ENCODE assay signal across 18 cellular contexts in genomic region chr3:16113704-16114103, GRCh38.
A peak's percentile ranks its signal among the peaks of the same experiment; 100 is the strongest.
DNase-seq lines count a peak whose midpoint lies in the region; ATAC-seq and TF ChIP-seq lines count a peak whose summit lies in the region.
"Had no signal": no experiment of that assay in that cellular context is flagged by ENCODE, and none has a peak within 500 bp of the region (broad histone marks: within the 10 kb centered on the region; RNA-seq: fewer than 3 reads in every experiment).

No MANE protein-coding gene starts in this region.

- intact Hi-C loops in heart left ventricle (cut with DNase I) = loop anchor here in 1 of 10 donors (5.0 to 10.0 kb wide), 2 partner anchors 51 to 61 kb away; partner anchors contain the start of gene GALNT15
- intact Hi-C loops in cardiac septum (cut with DNase I) = no loop called here
- intact Hi-C loops in naive thymus-derived CD4-positive, alpha-beta T cell (cut with micrococcal nuclease) = no loop called here

- H4K8ac ChIP-seq in neuronal stem cell (ENCODE audit: low read depth, low read length) = no peak overlapping the region

- CTCF ChIA-PET in naive thymus-derived CD4-positive, alpha-beta T cell (lab: Charles Lee) = no interaction called here
- CTCF ChIA-PET in activated CD8-positive, alpha-beta T cell treated with anti-CD3 and anti-CD28 coated beads, Interleukin-2, amount 10 ng/mL, durations not matched to agents 7 days and 5 days (lab: Charles Lee) = interaction anchor here (0.6 kb wide), 1 partner anchor 350 kb away, joined by 3 read pairs; no protein-coding TSS in a partner anchor

- H2BK12ac ChIP-seq in neuronal stem cell (ENCODE audit: low read length) = no peak overlapping the region

- H3K4me3 ChIP-seq in heart left ventricle (no peak overlapping the region), brain microvascular endothelial cell (ENCODE audit: low read depth, low read length) (no peak overlapping the region), right atrium auricular region (no peak overlapping the region), neuronal stem cell (ENCODE audit: low read length in 2 of 2) (no peak overlapping the region)
- no peak overlapping the region for H3K4me3 ChIP-seq in naive thymus-derived CD4-positive, alpha-beta T cell (ENCODE audit: low read length)

- H3K18ac ChIP-seq in neuronal stem cell (ENCODE audit: low read length) = no peak overlapping the region

- H3K23ac ChIP-seq in neuronal stem cell (ENCODE audit: low read depth, low read length, poor library complexity) = no peak overlapping the region

- H3K14ac ChIP-seq in neuronal stem cell (ENCODE audit: low read length) = no peak overlapping the region

- H3K9ac ChIP-seq in neuronal stem cell (ENCODE audit: low read depth, low read length, poor library complexity) = no peak overlapping the region
- H3K9ac ChIP-seq: KMS-11 had no signal

- no peak overlapping the region for H2AFZ ChIP-seq in neuronal stem cell (ENCODE audit: low read length)

- H3K4me1 ChIP-seq in heart left ventricle (peaks cover 0 to 11% (median 4%) of the 10 kb centered on the region in 12 donors), right atrium auricular region (peaks cover 0 to 3% of the 10 kb centered on the region in 2 donors), neuronal stem cell (ENCODE audit: control insufficient read depth in 2 of 2, insufficient read depth in 1 of 2, low read depth in 1 of 2, low read length in 2 of 2) (no peaks in the 10 kb centered on the region)
- no peaks in the 10 kb centered on the region for H3K4me1 ChIP-seq in naive thymus-derived CD4-positive, alpha-beta T cell (ENCODE audit: control insufficient read depth in 2 of 2, insufficient read depth in 2 of 2, low read length in 2 of 2)

- H3K36me3 ChIP-seq in heart left ventricle = no peaks in the 10 kb centered on the region
- no peaks in the 10 kb centered on the region for H3K36me3 ChIP-seq in brain microvascular endothelial cell (replicated peaks)
- H3K36me3 ChIP-seq in right atrium auricular region = no peaks in the 10 kb centered on the region
- H3K36me3 ChIP-seq in neuronal stem cell (replicated peaks in 1 of 2; ENCODE audit: control insufficient read depth in 2 of 2, insufficient read depth in 2 of 2, low read length in 2 of 2) = no peaks in the 10 kb centered on the region
- H3K36me3 ChIP-seq in naive thymus-derived CD4-positive, alpha-beta T cell (ENCODE audit: control insufficient read depth in 2 of 3, insufficient read depth in 3 of 3, low read length in 3 of 3) = no peaks in the 10 kb centered on the region

- H3K79me1 ChIP-seq in neuronal stem cell (ENCODE audit: low read depth, low read length) = no peaks in the 10 kb centered on the region

- H2BK5ac ChIP-seq in neuronal stem cell (ENCODE audit: low read length) = no peak overlapping the region

- H4K91ac ChIP-seq in neuronal stem cell (ENCODE audit: low read depth, low read length, poor library complexity) = no peak overlapping the region

- no peak for DNase-seq in heart left ventricle
- DNase-seq in cardiac septum (ENCODE audit: low spot score) = no peak
- DNase-seq in brain microvascular endothelial cell = peak; percentile 79
- DNase-seq in right atrium auricular region (ENCODE audit: low spot score) = no peak
- no peak for DNase-seq in neuronal stem cell (ENCODE audit: low spot score)
- DNase-seq in naive thymus-derived CD4-positive, alpha-beta T cell = no peak
- DNase-seq in activated CD8-positive, alpha-beta T cell treated with anti-CD3 and anti-CD28 coated beads, Interleukin-2, amount 10 ng/mL, durations not matched to agents 7 days and 5 days = no peak
- no peak for DNase-seq in epidermal melanocyte (ENCODE audit: insufficient read length, low spot score)
- DNase-seq: activated CD4-positive, alpha-beta T cell treated with anti-CD3 and anti-CD28 coated beads, Interleukin-2, amount 10 ng/mL, durations not matched to agents 24 days and 14 days; activated T-cell treated with anti-CD3 and anti-CD28 coated beads, Interleukin-2, amount 50 U/mL, for 48 hours; COR-L47; effector CD8-positive, alpha-beta T cell; H7; left colon; NCI-H1930; retina had no signal

- no peaks in the 10 kb centered on the region for H3K4me1 Mint-ChIP-seq in naive thymus-derived CD4-positive, alpha-beta T cell
- no peaks in the 10 kb centered on the region for H3K4me1 Mint-ChIP-seq in activated CD8-positive, alpha-beta T cell treated with anti-CD3 and anti-CD28 coated beads, Interleukin-2, amount 10 ng/mL, durations not matched to agents 7 days and 5 days (ENCODE audit: low read depth)
- H3K4me1 Mint-ChIP-seq: activated CD4-positive, alpha-beta T cell treated with anti-CD3 and anti-CD28 coated beads, Interleukin-2, amount 10 ng/mL, durations not matched to agents 24 days and 14 days had no signal

- in situ Hi-C loops in brain microvascular endothelial cell (cut with HindIII; ENCODE audit: low pct_ligation_motif_present, low sequenced_read_pairs) = no loop called here

- peaks cover 0 to 12% (median 4%) of the 10 kb centered on the region in 11 donors for H3K9me3 Mint-ChIP-seq in naive thymus-derived CD4-positive, alpha-beta T cell
- no peaks in the 10 kb centered on the region for H3K9me3 Mint-ChIP-seq in activated CD8-positive, alpha-beta T cell treated with anti-CD3 and anti-CD28 coated beads, Interleukin-2, amount 10 ng/mL, durations not matched to agents 7 days and 5 days (ENCODE audit: insufficient read depth)
- H3K9me3 Mint-ChIP-seq: activated CD4-positive, alpha-beta T cell treated with anti-CD3 and anti-CD28 coated beads, Interleukin-2, amount 10 ng/mL, durations not matched to agents 24 days and 14 days had no signal

- H3K36me3 Mint-ChIP-seq in naive thymus-derived CD4-positive, alpha-beta T cell = no peaks in the 10 kb centered on the region
- no peaks in the 10 kb centered on the region for H3K36me3 Mint-ChIP-seq in activated CD8-positive, alpha-beta T cell treated with anti-CD3 and anti-CD28 coated beads, Interleukin-2, amount 10 ng/mL, durations not matched to agents 7 days and 5 days (ENCODE audit: low read depth)

- POLR2A ChIA-PET in naive thymus-derived CD4-positive, alpha-beta T cell (lab: Charles Lee) = no interaction called here
- POLR2A ChIA-PET in activated CD8-positive, alpha-beta T cell treated with anti-CD3 and anti-CD28 coated beads, Interleukin-2, amount 10 ng/mL, durations not matched to agents 7 days and 5 days (lab: Charles Lee) = no interaction called here

- TF ChIP-seq POLR2A in heart left ventricle (IDR thresholded peaks at IDR 0.05) = no peak

- H3K27ac Mint-ChIP-seq in naive thymus-derived CD4-positive, alpha-beta T cell = no peak overlapping the region
- H3K27ac Mint-ChIP-seq in activated CD8-positive, alpha-beta T cell treated with anti-CD3 and anti-CD28 coated beads, Interleukin-2, amount 10 ng/mL, durations not matched to agents 7 days and 5 days = no peak overlapping the region
- H3K27ac Mint-ChIP-seq: activated CD4-positive, alpha-beta T cell treated with anti-CD3 and anti-CD28 coated beads, Interleukin-2, amount 10 ng/mL, durations not matched to agents 24 days and 14 days; T-helper 2 cell treated with Interferon-gamma antibody and Interleukin-4, amounts not matched to agents 5 μg/mL and 100 μg/mL, for 36 hours had no signal

- H3K27me3 Mint-ChIP-seq in naive thymus-derived CD4-positive, alpha-beta T cell = peaks cover 0 to 5% (median 0%) of the 10 kb centered on the region in 5 donors
- H3K27me3 Mint-ChIP-seq in activated CD8-positive, alpha-beta T cell treated with anti-CD3 and anti-CD28 coated beads, Interleukin-2, amount 10 ng/mL, durations not matched to agents 7 days and 5 days (ENCODE audit: low read depth) = no peaks in the 10 kb centered on the region
- H3K27me3 Mint-ChIP-seq: activated CD4-positive, alpha-beta T cell treated with anti-CD3 and anti-CD28 coated beads, Interleukin-2, amount 10 ng/mL, durations not matched to agents 24 days and 14 days had no signal

- H2AK5ac ChIP-seq in neuronal stem cell (ENCODE audit: low read depth, low read length) = no peak overlapping the region

- no peaks in the 10 kb centered on the region for H3K27me3 ChIP-seq in heart left ventricle
- H3K27me3 ChIP-seq in brain microvascular endothelial cell (replicated peaks) = no peaks in the 10 kb centered on the region
- no peaks in the 10 kb centered on the region for H3K27me3 ChIP-seq in right atrium auricular region
- no peaks in the 10 kb centered on the region for H3K27me3 ChIP-seq in neuronal stem cell (ENCODE audit: control insufficient read depth in 3 of 3, insufficient read depth in 3 of 3, low read depth in 1 of 3, low read length in 3 of 3)
- no peaks in the 10 kb centered on the region for H3K27me3 ChIP-seq in naive thymus-derived CD4-positive, alpha-beta T cell (ENCODE audit: control insufficient read depth in 2 of 2, insufficient read depth in 2 of 2, low read length in 2 of 2)

- H2BK120ac ChIP-seq in neuronal stem cell (ENCODE audit: low read depth, low read length) = no peak overlapping the region

- H3K4me3 Mint-ChIP-seq in naive thymus-derived CD4-positive, alpha-beta T cell = no peak overlapping the region
- no peak overlapping the region for H3K4me3 Mint-ChIP-seq in activated CD8-positive, alpha-beta T cell treated with anti-CD3 and anti-CD28 coated beads, Interleukin-2, amount 10 ng/mL, durations not matched to agents 7 days and 5 days
- H3K4me3 Mint-ChIP-seq: activated CD4-positive, alpha-beta T cell treated with anti-CD3 and anti-CD28 coated beads, Interleukin-2, amount 10 ng/mL, durations not matched to agents 24 days and 14 days; T-helper 2 cell treated with Interferon-gamma antibody and Interleukin-4, amounts not matched to agents 5 μg/mL and 100 μg/mL, for 36 hours had no signal

- H3K27ac ChIP-seq in heart left ventricle = peak overlapping the region in 7 of 12 donors; percentile 6 to 61 (median 32)
- peak overlapping the region; percentile 96 for H3K27ac ChIP-seq in brain microvascular endothelial cell
- peak overlapping the region; percentile 65 to 77 for H3K27ac ChIP-seq in right atrium auricular region
- no peak overlapping the region for H3K27ac ChIP-seq in neuronal stem cell (replicated peaks; ENCODE audit: low read length)
- H3K27ac ChIP-seq in naive thymus-derived CD4-positive, alpha-beta T cell (ENCODE audit: low read depth, low read length) = no peak overlapping the region
- H3K27ac ChIP-seq: KMS-11 had no signal

- WGBS in heart left ventricle, 4 donors = 79 to 95% (median 80%) methylated on average over 3 of the region's 3 CpGs
- no CpG with 5 or more reads among the region's 3 CpGs for WGBS in neuronal stem cell (ENCODE audit: extremely low coverage in 2 of 2, insufficient read length in 2 of 2, insufficient replicate concordance in 1 of 2), 2 donors

- ATAC-seq in heart left ventricle = peak in 1 of 4 donors; percentile 41
- ATAC-seq in naive thymus-derived CD4-positive, alpha-beta T cell = no peak
- no peak for ATAC-seq in activated CD8-positive, alpha-beta T cell treated with anti-CD3 and anti-CD28 coated beads, Interleukin-2, amount 10 ng/mL, durations not matched to agents 7 days and 5 days
- ATAC-seq: left colon had no signal

- no peak overlapping the region for H2BK15ac ChIP-seq in neuronal stem cell (ENCODE audit: low read length)

- no peak overlapping the region for H3K4ac ChIP-seq in neuronal stem cell (ENCODE audit: low read length)

- H3K4me2 ChIP-seq in neuronal stem cell (ENCODE audit: insufficient read depth, low read length, poor library complexity, severe bottlenecking) = no peak overlapping the region
- H3K4me2 ChIP-seq: KMS-11 had no signal

- H3K9me3 ChIP-seq in heart left ventricle (peaks cover 0 to 5% (median 0%) of the 10 kb centered on the region in 12 donors), right atrium auricular region (no peaks in the 10 kb centered on the region), neuronal stem cell (replicated peaks in 1 of 2; ENCODE audit: control insufficient read depth in 2 of 2, insufficient read depth in 1 of 2, low read depth in 1 of 2, low read length in 2 of 2) (peaks cover 0 to 3% of the 10 kb centered on the region in 2 donors)
- H3K9me3 ChIP-seq in naive thymus-derived CD4-positive, alpha-beta T cell (ENCODE audit: control insufficient read depth in 2 of 3, low read length in 3 of 3) = no peaks in the 10 kb centered on the region

- no peak for TF ChIP-seq CTCF in heart left ventricle (IDR thresholded peaks at IDR 0.05)
- no peak for TF ChIP-seq CTCF in brain microvascular endothelial cell (IDR thresholded peaks at IDR 0.05; ENCODE audit: low read depth, low read length, missing control alignments)
- TF ChIP-seq CTCF in right atrium auricular region (IDR thresholded peaks at IDR 0.05) = no peak

Comparison
In these comparisons a context has a peak if more than half of its experiments do, and no peak if none do; other contexts are left out.
1. H3K27ac ChIP-seq: peak in heart left ventricle (7 of 12), brain microvascular endothelial cell (single experiment) and right atrium auricular region (2 of 2); none in neuronal stem cell (single experiment) and naive thymus-derived CD4-positive, alpha-beta T cell (single experiment).